Comparison of ENCODE assay signal across 20 cellular contexts in the genomic region with DNA sequence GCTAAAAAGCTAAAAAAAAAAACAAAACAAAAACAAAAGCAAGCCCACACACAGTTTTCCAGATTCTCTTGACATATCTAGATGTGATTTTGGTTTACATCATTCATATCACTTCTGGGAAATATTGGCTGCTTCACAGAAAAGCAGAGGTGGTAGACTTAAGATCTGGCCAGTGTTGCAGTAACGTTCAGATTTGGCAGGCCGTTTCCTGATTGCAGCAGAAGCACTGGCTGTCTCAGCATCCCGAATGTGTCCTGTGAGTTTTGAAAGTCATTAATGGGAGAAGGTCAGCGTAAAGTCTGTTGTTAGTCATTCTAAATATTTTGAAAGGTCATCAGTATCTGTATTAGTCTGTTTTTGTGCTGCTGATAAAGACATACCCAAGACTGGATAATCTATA.
DNase-seq lines count a peak whose midpoint lies in the region; ATAC-seq and TF ChIP-seq lines count a peak whose summit lies in the region.
"Had no signal": no experiment of that assay in that cellular context is flagged by ENCODE, and none has a peak within 500 bp of the region (broad histone marks: within the 10 kb centered on the region; RNA-seq: fewer than 3 reads in every experiment).

No MANE protein-coding gene starts in this region.

- H3K27me3 ChIP-seq in lung (ENCODE audit: control insufficient read depth, insufficient read depth): no peaks in the 10 kb centered on the region
- H3K27me3 ChIP-seq: tibial nerve had no signal

- H3K36me3 ChIP-seq in lung (ENCODE audit: control insufficient read depth in 2 of 2, insufficient read depth in 2 of 2, low read length in 2 of 2): no peaks in the 10 kb centered on the region
- H3K36me3 ChIP-seq: HAP-1, prostate gland, tibial nerve had no signal

- TF ChIP-seq CTCF in lung (IDR thresholded peaks at IDR 0.05; ENCODE audit: control extremely low read depth, extremely low read depth): no peak

- ATAC-seq in lung (ENCODE audit: insufficient read depth, low FRiP score) (peak; percentile 51), HG02678 (IDR thresholded peaks at IDR 0.05; ENCODE audit: unreplicated experiment) (no peak)
- ATAC-seq: activated naive CD8-positive, alpha-beta T cell treated with anti-CD3 and anti-CD28 coated beads, Interleukin-2, amount 50 U/mL, for 24 hours; left colon; stimulated activated naive CD8-positive, alpha-beta T cell treated with anti-CD3 and anti-CD28 coated beads, Interleukin-15, amount 100 ng/mL, for 72 hours; WTC11 had no signal

- WGBS in lung, 2 donors: 67 to 76% methylated on average over 4 of the region's 4 CpGs

- DNase-seq in EL (peak; percentile 29), OCI-M1 (lab: John Stamatoyannopoulos, UW) (peak; percentile 27), fibroblast of gingiva (ENCODE audit: low read depth) (peak; percentile 7), lung (ENCODE audit: low spot score) (no peak), NCI-H1105 treated with DMSO at 0.1 percent for 48 hours (lab: John Stamatoyannopoulos, UW) (no peak), GM19238 (ENCODE audit: insufficient read length, low spot score) (no peak), SK-N-DZ (ENCODE audit: low spot score) (no peak)
- DNase-seq: activated CD4-positive, alpha-beta T cell treated with anti-CD3 and anti-CD28 coated beads, Interleukin-2, amount 50 U/mL, for 48 hours; activated effector memory CD4-positive, alpha-beta T cell treated with anti-CD3 and anti-CD28 coated beads, Interleukin-2, amount 50 U/mL, for 16 hours; activated naive CD8-positive, alpha-beta T cell treated with anti-CD3 and anti-CD28 coated beads, Interleukin-2, amount 50 U/mL, for 24 hours; left colon; NCI-H187; stimulated activated CD4-positive, alpha-beta T cell treated with anti-CD3 and anti-CD28 coated beads, Interleukin-4, amount 100 ng/mL, for 1 hour; stimulated activated naive CD8-positive, alpha-beta T cell treated with anti-CD3 and anti-CD28 coated beads, Interleukin-15, amount 100 ng/mL, for 72 hours had no signal

- H3K4me1 ChIP-seq in lung (ENCODE audit: control insufficient read depth in 2 of 2, insufficient read depth in 2 of 2, low read length in 2 of 2): peaks cover 0 to 1% of the 10 kb centered on the region in 2 donors
- H3K4me1 ChIP-seq: HAP-1, prostate gland, tibial nerve had no signal

- no peak overlapping the region for H3K4me3 ChIP-seq in lung
- H3K4me3 ChIP-seq: HAP-1, prostate gland, SK-N-MC, tibial nerve had no signal

- H3K9me3 ChIP-seq in lung (ENCODE audit: control insufficient read depth in 2 of 2, insufficient read depth in 1 of 2, low read length in 1 of 2): peaks cover 0 to under 1% of the 10 kb centered on the region in 2 donors
- H3K9me3 ChIP-seq: HAP-1, prostate gland, tibial nerve had no signal

- H3K27ac ChIP-seq in lung (ENCODE audit: low read depth in 1 of 2, low read length in 1 of 2): no peak overlapping the region
- H3K27ac ChIP-seq: prostate gland, SK-N-MC, tibial nerve had no signal

Comparison
In these comparisons a context has a peak if more than half of its experiments do, and no peak if none do; other contexts are left out.
1. DNase-seq: peak in EL (single experiment), OCI-M1 (single experiment) and fibroblast of gingiva (single experiment); none in lung (single experiment), NCI-H1105 treated with DMSO at 0.1 percent for 48 hours (single experiment), GM19238 (single experiment) and SK-N-DZ (single experiment).